Comparison of ENCODE assay signal across 8 cellular contexts in genomic region chr4:109301691-109302365, GRCh38. TPM values are rescaled to one million over a fixed set of nuclear protein-coding genes. Genes with fewer than 3 reads are reported as not detected.
DNase-seq lines count a peak whose midpoint lies in the region; ATAC-seq and TF ChIP-seq lines count a peak whose summit lies in the region.

No MANE protein-coding gene starts in this region.

- H3K4me3 ChIP-seq in dorsolateral prefrontal cortex, result peak overlapping the region; percentile 47 to 82 (median 66)
- peak overlapping the region; percentile 21 for H3K4me3 ChIP-seq in mononuclear cell (ENCODE audit: low read length)
- peak overlapping the region; percentile 7 to 42 for H3K4me3 ChIP-seq in aorta (ENCODE audit: low read length in 2 of 2)

- H3K9me3 ChIP-seq in mononuclear cell (ENCODE audit: low read depth, low read length) (no peaks in the 10 kb centered on the region), aorta (ENCODE audit: control insufficient read depth, low read length) (no peaks in the 10 kb centered on the region)

- H3K36me3 ChIP-seq in aorta (ENCODE audit: control insufficient read depth in 1 of 2, insufficient read depth in 2 of 2, low read length in 1 of 2), result no peaks in the 10 kb centered on the region

- intact Hi-C loops in dorsolateral prefrontal cortex (cut with DNase I) (no loop called here), aorta (cut with DNase I) (loop anchor here in 1 of 2 donors (10.0 kb wide), 1 partner anchor 467 kb away; no protein-coding TSS in a partner anchor)

- 5 to 6% methylated on average over 35 to 40 of the region's 40 CpGs for WGBS in aorta, 2 donors

- ATAC-seq in aorta (ENCODE audit: low FRiP score) (peak; percentile 38), GM21515 (IDR thresholded peaks at IDR 0.05; ENCODE audit: unreplicated experiment) (no peak), GM18909 (IDR thresholded peaks at IDR 0.05; ENCODE audit: poor library complexity, unreplicated experiment) (no peak)

- peak; percentile 8 for DNase-seq in stimulated activated CD4-positive, alpha-beta T cell treated with anti-CD3 and anti-CD28 coated beads, Interleukin-15, amount 100 ng/mL, for 24 hours
- no peak for DNase-seq in stimulated activated CD4-positive, alpha-beta T cell treated with anti-CD3 and anti-CD28 coated beads, Interleukin-4, amount 100 ng/mL, for 24 hours
- DNase-seq in dorsolateral prefrontal cortex (no peak), aorta (no peak), foreskin melanocyte (no peak)

- H3K27me3 ChIP-seq in dorsolateral prefrontal cortex (peaks cover 0 to 45% (median 20%) of the 10 kb centered on the region in 45 donors), mononuclear cell (ENCODE audit: insufficient read depth, low read length) (peaks cover 86% of the 10 kb centered on the region), aorta (ENCODE audit: control insufficient read depth in 1 of 2, insufficient read depth in 2 of 2, low read length in 1 of 2) (no peaks in the 10 kb centered on the region)

- TF ChIP-seq CTCF in dorsolateral prefrontal cortex (IDR thresholded peaks at IDR 0.05 in 54 of 56, conservative IDR thresholded peaks at IDR 0.05 in 2 of 56; ENCODE audit: low read depth in 1 of 56, partially characterized antibody in 56 of 56), result no peak

- H3K27ac ChIP-seq in dorsolateral prefrontal cortex (no peak overlapping the region), aorta (ENCODE audit: low read depth in 1 of 2, low read length in 2 of 2) (no peak overlapping the region)

- H3K4me1 ChIP-seq in mononuclear cell (ENCODE audit: insufficient read depth, low read length) (peaks cover 10% of the 10 kb centered on the region), aorta (ENCODE audit: control insufficient read depth in 1 of 2, insufficient read depth in 2 of 2, low read length in 2 of 2) (no peaks in the 10 kb centered on the region)

RNA-seq across cellular contexts. Expression of gene COL25A1, which starts 0.6 kb away (rescaled TPM):
- total RNA-seq in dorsolateral prefrontal cortex (10 to 100 TPM in 5 of 120 experiments, 1 to 10 TPM in 115; 1.2 to 11.1 (median 4.9) TPM), mononuclear cell (0.10 TPM), aorta (1 to 10 TPM; 2.2 to 8.1 TPM)
- polyA plus RNA-seq in aorta, result under 1 TPM; 0.08 to 0.38 TPM
